1 cellular context compared by ENCODE assay signal in the genomic region with DNA sequence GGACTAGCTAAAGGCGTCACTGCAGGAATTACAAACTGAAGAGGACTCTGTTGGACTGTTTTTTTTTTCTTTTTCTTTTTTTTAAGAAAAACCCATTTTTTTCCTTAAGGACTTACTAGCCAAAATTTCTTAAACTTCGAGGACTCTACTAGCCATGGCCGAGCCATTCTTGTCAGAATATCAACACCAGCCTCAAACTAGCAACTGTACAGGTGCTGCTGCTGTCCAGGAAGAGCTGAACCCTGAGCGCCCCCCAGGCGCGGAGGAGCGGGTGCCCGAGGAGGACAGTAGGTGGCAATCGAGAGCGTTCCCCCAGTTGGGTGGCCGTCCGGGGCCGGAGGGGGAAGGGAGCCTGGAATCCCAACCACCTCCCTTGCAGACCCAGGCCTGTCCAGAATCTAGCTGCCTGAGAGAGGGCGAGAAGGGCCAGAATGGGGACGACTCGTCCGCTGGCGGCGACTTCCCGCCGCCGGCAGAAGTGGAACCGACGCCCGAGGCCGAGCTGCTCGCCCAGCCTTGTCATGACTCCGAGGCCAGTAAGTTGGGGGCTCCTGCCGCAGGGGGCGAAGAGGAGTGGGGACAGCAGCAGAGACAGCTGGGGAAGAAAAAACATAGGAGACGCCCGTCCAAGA.
A peak's percentile ranks its signal among the peaks of the same experiment; 100 is the strongest.
TF ChIP-seq lines count a peak whose summit lies in the region.

No MANE protein-coding gene starts in this region.

TF ChIP-seq in HepG2, 621 proteins besides CTCF, POLR2A, EP300 and RAD21 (continued from another document and continues in another):
- TF ChIP-seq, protein P1, sequence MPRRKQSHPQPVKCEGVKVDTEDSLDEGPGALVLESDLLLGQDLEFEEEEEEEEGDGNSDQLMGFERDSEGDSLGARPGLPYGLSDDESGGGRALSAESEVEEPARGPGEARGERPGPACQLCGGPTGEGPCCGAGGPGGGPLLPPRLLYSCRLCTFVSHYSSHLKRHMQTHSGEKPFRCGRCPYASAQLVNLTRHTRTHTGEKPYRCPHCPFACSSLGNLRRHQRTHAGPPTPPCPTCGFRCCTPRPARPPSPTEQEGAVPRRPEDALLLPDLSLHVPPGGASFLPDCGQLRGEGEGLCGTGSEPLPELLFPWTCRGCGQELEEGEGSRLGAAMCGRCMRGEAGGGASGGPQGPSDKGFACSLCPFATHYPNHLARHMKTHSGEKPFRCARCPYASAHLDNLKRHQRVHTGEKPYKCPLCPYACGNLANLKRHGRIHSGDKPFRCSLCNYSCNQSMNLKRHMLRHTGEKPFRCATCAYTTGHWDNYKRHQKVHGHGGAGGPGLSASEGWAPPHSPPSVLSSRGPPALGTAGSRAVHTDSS (CRISPR knock-in tag; conservative IDR thresholded peaks at IDR 0.05): peak; percentile 81; the same call in 1 of the 2 replicates
- TF ChIP-seq, protein P2, sequence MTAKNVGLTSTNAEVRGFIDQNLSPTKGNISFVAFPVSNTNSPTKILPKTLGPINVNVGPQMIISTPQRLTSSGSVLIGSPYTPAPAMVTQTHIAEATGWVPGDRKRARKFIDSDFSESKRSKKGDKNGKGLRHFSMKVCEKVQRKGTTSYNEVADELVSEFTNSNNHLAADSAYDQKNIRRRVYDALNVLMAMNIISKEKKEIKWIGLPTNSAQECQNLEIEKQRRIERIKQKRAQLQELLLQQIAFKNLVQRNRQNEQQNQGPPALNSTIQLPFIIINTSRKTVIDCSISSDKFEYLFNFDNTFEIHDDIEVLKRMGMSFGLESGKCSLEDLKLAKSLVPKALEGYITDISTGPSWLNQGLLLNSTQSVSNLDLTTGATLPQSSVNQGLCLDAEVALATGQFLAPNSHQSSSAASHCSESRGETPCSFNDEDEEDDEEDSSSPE (CRISPR knock-in tag; IDR thresholded peaks at IDR 0.05): peak; percentile 54; the same call in 1 of the 2 replicates
- peak; percentile 90; the same call in 1 of the 2 replicates for TF ChIP-seq ZNF788 (CRISPR knock-in tag; IDR thresholded peaks at IDR 0.05; ENCODE audit: borderline replicate concordance)
- TF ChIP-seq, protein P3, sequence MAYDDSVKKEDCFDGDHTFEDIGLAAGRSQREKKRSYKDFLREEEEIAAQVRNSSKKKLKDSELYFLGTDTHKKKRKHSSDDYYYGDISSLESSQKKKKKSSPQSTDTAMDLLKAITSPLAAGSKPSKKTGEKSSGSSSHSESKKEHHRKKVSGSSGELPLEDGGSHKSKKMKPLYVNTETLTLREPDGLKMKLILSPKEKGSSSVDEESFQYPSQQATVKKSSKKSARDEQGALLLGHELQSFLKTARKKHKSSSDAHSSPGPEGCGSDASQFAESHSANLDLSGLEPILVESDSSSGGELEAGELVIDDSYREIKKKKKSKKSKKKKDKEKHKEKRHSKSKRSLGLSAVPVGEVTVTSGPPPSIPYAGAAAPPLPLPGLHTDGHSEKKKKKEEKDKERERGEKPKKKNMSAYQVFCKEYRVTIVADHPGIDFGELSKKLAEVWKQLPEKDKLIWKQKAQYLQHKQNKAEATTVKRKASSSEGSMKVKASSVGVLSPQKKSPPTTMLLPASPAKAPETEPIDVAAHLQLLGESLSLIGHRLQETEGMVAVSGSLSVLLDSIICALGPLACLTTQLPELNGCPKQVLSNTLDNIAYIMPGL (CRISPR knock-in tag; IDR thresholded peaks at IDR 0.05; ENCODE audit: borderline replicate concordance in 1 of 2, low read depth in 1 of 2): peak; percentile 99 to 100
- no peak for TF ChIP-seq ZFP36 (IDR thresholded peaks at IDR 0.05; ENCODE audit: borderline replicate concordance, low read depth, low read length, partially characterized antibody)
- no peak for TF ChIP-seq ZNF253 (CRISPR knock-in tag; IDR thresholded peaks at IDR 0.05; ENCODE audit: borderline replicate concordance)
- TF ChIP-seq ZSCAN31 (CRISPR knock-in tag; IDR thresholded peaks at IDR 0.05; ENCODE audit: low read depth): peak; percentile 67; the same call in 1 of the 2 replicates
- TF ChIP-seq BHLHE40 (IDR thresholded peaks at IDR 0.05; ENCODE audit: low read length): 0 out of 2 replicates have a peak, but pooled peaks have one; percentile 26
- TF ChIP-seq RBM39 (IDR thresholded peaks at IDR 0.05; ENCODE audit: low read depth, low read length, poor library complexity, severe bottlenecking): no peak
- TF ChIP-seq STAG1 (CRISPR knock-in tag; IDR thresholded peaks at IDR 0.05): peak; percentile 77
- peak; percentile 80; the same call in 1 of the 2 replicates for TF ChIP-seq CAMTA2 (CRISPR knock-in tag; IDR thresholded peaks at IDR 0.05; ENCODE audit: borderline replicate concordance)
- TF ChIP-seq ZC3H13 (CRISPR knock-in tag; IDR thresholded peaks at IDR 0.05): 0 out of 2 replicates have a peak, but pooled peaks have one; percentile 45
- TF ChIP-seq, protein P4, sequence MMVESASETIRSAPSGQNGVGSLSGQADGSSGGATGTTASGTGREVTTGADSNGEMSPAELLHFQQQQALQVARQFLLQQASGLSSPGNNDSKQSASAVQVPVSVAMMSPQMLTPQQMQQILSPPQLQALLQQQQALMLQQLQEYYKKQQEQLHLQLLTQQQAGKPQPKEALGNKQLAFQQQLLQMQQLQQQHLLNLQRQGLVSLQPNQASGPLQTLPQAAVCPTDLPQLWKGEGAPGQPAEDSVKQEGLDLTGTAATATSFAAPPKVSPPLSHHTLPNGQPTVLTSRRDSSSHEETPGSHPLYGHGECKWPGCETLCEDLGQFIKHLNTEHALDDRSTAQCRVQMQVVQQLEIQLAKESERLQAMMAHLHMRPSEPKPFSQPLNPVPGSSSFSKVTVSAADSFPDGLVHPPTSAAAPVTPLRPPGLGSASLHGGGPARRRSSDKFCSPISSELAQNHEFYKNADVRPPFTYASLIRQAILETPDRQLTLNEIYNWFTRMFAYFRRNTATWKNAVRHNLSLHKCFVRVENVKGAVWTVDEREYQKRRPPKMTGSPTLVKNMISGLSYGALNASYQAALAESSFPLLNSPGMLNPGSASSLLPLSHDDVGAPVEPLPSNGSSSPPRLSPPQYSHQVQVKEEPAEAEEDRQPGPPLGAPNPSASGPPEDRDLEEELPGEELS (CRISPR knock-in tag; IDR thresholded peaks at IDR 0.05): peak; percentile 28; the same call in 1 of the 2 replicates
- peak; percentile 35; the same call in 1 of the 2 replicates for TF ChIP-seq DMAP1 (CRISPR knock-in tag; IDR thresholded peaks at IDR 0.05)
- TF ChIP-seq, protein P5, sequence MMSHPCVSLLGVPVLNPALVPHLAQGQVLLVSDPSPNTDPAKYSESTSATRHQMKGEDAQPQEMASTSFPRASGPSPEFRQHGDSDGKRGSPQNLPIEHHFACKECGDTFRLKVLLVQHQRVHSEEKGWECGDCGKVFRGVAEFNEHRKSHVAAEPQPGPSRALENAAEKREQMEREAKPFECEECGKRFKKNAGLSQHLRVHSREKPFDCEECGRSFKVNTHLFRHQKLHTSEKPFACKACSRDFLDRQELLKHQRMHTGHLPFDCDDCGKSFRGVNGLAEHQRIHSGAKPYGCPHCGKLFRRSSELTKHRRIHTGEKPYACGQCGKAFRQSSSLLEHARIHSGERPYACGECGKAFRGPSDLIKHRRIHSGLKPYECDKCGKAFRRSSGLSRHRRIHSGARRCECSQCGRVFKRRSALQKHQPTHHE (CRISPR knock-in tag; IDR thresholded peaks at IDR 0.05; ENCODE audit: borderline replicate concordance): no peak
- TF ChIP-seq, protein P6, sequence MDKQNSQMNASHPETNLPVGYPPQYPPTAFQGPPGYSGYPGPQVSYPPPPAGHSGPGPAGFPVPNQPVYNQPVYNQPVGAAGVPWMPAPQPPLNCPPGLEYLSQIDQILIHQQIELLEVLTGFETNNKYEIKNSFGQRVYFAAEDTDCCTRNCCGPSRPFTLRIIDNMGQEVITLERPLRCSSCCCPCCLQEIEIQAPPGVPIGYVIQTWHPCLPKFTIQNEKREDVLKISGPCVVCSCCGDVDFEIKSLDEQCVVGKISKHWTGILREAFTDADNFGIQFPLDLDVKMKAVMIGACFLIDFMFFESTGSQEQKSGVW (CRISPR knock-in tag; IDR thresholded peaks at IDR 0.05; ENCODE audit: borderline replicate concordance): peak; percentile 31; the same call in 1 of the 2 replicates
- TF ChIP-seq KLF6 (CRISPR knock-in tag; IDR thresholded peaks at IDR 0.05): peak; percentile 16
- TF ChIP-seq GATAD1 (CRISPR knock-in tag; IDR thresholded peaks at IDR 0.05): 0 out of 2 replicates have a peak, but pooled peaks have one; percentile 16
- peak; percentile 62 for TF ChIP-seq YY1 (IDR thresholded peaks at IDR 0.05; ENCODE audit: insufficient read depth, insufficient replicate concordance, low read depth, low read length)
- TF ChIP-seq MAZ (IDR thresholded peaks at IDR 0.05; ENCODE audit: borderline replicate concordance, low read depth, low read length): peak; percentile 95
- TF ChIP-seq MAZ (CRISPR knock-in tag; IDR thresholded peaks at IDR 0.05; ENCODE audit: low read depth): peak; percentile 86
- TF ChIP-seq SOX13 (IDR thresholded peaks at IDR 0.05): no peak
- TF ChIP-seq SOX13 (CRISPR knock-in tag; conservative IDR thresholded peaks at IDR 0.05 in 1 of 2, IDR thresholded peaks at IDR 0.05 in 1 of 2): peak in 1 of 2 experiments; percentile 64; a peak in 1 of 4 replicates
- TF ChIP-seq ZNF709 (CRISPR knock-in tag; IDR thresholded peaks at IDR 0.05): no peak
- TF ChIP-seq, protein P7, sequence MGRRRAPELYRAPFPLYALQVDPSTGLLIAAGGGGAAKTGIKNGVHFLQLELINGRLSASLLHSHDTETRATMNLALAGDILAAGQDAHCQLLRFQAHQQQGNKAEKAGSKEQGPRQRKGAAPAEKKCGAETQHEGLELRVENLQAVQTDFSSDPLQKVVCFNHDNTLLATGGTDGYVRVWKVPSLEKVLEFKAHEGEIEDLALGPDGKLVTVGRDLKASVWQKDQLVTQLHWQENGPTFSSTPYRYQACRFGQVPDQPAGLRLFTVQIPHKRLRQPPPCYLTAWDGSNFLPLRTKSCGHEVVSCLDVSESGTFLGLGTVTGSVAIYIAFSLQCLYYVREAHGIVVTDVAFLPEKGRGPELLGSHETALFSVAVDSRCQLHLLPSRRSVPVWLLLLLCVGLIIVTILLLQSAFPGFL (CRISPR knock-in tag; IDR thresholded peaks at IDR 0.05): no peak
- TF ChIP-seq, protein P8, sequence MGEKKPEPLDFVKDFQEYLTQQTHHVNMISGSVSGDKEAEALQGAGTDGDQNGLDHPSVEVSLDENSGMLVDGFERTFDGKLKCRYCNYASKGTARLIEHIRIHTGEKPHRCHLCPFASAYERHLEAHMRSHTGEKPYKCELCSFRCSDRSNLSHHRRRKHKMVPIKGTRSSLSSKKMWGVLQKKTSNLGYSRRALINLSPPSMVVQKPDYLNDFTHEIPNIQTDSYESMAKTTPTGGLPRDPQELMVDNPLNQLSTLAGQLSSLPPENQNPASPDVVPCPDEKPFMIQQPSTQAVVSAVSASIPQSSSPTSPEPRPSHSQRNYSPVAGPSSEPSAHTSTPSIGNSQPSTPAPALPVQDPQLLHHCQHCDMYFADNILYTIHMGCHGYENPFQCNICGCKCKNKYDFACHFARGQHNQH (CRISPR knock-in tag; IDR thresholded peaks at IDR 0.05): peak; percentile 80
- peak; percentile 27; the same call in 1 of the 2 replicates for TF ChIP-seq TOPORS (CRISPR knock-in tag; IDR thresholded peaks at IDR 0.05)
- 0 out of 2 replicates have a peak, but pooled peaks have one; percentile 71 for TF ChIP-seq GPN1 (CRISPR knock-in tag; IDR thresholded peaks at IDR 0.05; ENCODE audit: borderline replicate concordance)
- TF ChIP-seq SP1 (IDR thresholded peaks at IDR 0.05): no peak
- peak; percentile 51 for TF ChIP-seq SP1 (CRISPR knock-in tag; IDR thresholded peaks at IDR 0.05)
- TF ChIP-seq HOXA5 (CRISPR knock-in tag; IDR thresholded peaks at IDR 0.05): peak; percentile 71; the same call in 1 of the 2 replicates
- TF ChIP-seq, protein P9, sequence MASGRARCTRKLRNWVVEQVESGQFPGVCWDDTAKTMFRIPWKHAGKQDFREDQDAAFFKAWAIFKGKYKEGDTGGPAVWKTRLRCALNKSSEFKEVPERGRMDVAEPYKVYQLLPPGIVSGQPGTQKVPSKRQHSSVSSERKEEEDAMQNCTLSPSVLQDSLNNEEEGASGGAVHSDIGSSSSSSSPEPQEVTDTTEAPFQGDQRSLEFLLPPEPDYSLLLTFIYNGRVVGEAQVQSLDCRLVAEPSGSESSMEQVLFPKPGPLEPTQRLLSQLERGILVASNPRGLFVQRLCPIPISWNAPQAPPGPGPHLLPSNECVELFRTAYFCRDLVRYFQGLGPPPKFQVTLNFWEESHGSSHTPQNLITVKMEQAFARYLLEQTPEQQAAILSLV (CRISPR knock-in tag; IDR thresholded peaks at IDR 0.05; ENCODE audit: borderline replicate concordance): peak; percentile 7; the same call in 1 of the 2 replicates
- no peak for TF ChIP-seq SRSF1 (optimal IDR thresholded peaks at IDR 0.05; ENCODE audit: low read depth, low read length)
- peak; percentile 35 for TF ChIP-seq ZBTB38 (CRISPR knock-in tag; IDR thresholded peaks at IDR 0.05)
- peak; percentile 64; the same call in 1 of the 2 replicates for TF ChIP-seq ZNF768 (CRISPR knock-in tag; IDR thresholded peaks at IDR 0.05)
- peak; percentile 39 for TF ChIP-seq HNRNPK (IDR thresholded peaks at IDR 0.05; ENCODE audit: low read depth, low read length, poor library complexity, severe bottlenecking)
- 0 out of 2 replicates have a peak, but pooled peaks have one; percentile 25 for TF ChIP-seq PHF21A (CRISPR knock-in tag; IDR thresholded peaks at IDR 0.05)
